In genomic region chr2:217785544-217786045, GRCh38 we compare ENCODE assay signal across 8 cellular contexts.
DNase-seq lines count a peak whose midpoint lies in the region; ATAC-seq and TF ChIP-seq lines count a peak whose summit lies in the region.

No MANE protein-coding gene starts in this region.

- no peaks in the 10 kb centered on the region for H3K27me3 ChIP-seq in liver (ENCODE audit: control insufficient read depth in 4 of 4, insufficient read depth in 4 of 4, low read length in 3 of 4)

- DNase-seq in GM03348 (ENCODE audit: low spot score) (peak; percentile 91), NCI-H2196 treated with DMSO at 0.1 percent for 48 hours (lab: John Stamatoyannopoulos, UW; ENCODE audit: unreplicated experiment) (peak; percentile 32), choroid plexus epithelial cell (ENCODE audit: low read depth) (peak; percentile 76)
- DNase-seq in activated CD4-positive, alpha-beta T cell treated with anti-CD3 and anti-CD28 coated beads for 24 hours (ENCODE audit: low read depth in 2 of 2): peak; percentile 62 to 67
- DNase-seq in stimulated activated CD4-positive, alpha-beta T cell treated with anti-CD3 and anti-CD28 coated beads, Interleukin-4, amount 100 ng/mL, for 48 hours (ENCODE audit: low read depth in 2 of 2): peak; percentile 72 to 79

- no peak overlapping the region for H3K27ac ChIP-seq in liver (ENCODE audit: low read depth in 1 of 2, low read length in 2 of 2)

- no peaks in the 10 kb centered on the region for H3K36me3 ChIP-seq in liver (ENCODE audit: control insufficient read depth in 4 of 4, insufficient read depth in 3 of 4, low read depth in 1 of 4, low read length in 3 of 4)

- ATAC-seq in HG02759 (IDR thresholded peaks at IDR 0.05; ENCODE audit: unreplicated experiment): peak; percentile 71
- ATAC-seq in HG03039 (IDR thresholded peaks at IDR 0.05; ENCODE audit: unreplicated experiment): no peak

- no peak overlapping the region for H3K4me3 ChIP-seq in choroid plexus epithelial cell (ENCODE audit: low read depth, low read length)
- no peak overlapping the region for H3K4me3 ChIP-seq in liver (ENCODE audit: low read depth in 1 of 3, low read length in 3 of 3)

- no peaks in the 10 kb centered on the region for H3K9me3 ChIP-seq in liver (ENCODE audit: control insufficient read depth in 4 of 4, low read length in 3 of 4)

- TF ChIP-seq CTCF in choroid plexus epithelial cell (conservative IDR thresholded peaks at IDR 0.05; ENCODE audit: low read depth, low read length) (peak; percentile 97), liver (IDR thresholded peaks at IDR 0.05; ENCODE audit: low read depth, low read length, missing input control) (peak; percentile 98)

- peak; percentile 94 to 98 for TF ChIP-seq RAD21 in liver (IDR thresholded peaks at IDR 0.05)

- H3K9ac ChIP-seq in liver (ENCODE audit: low read depth in 1 of 2, low read length in 2 of 2): no peak overlapping the region

- 21% methylated on average over 10 of the region's 10 CpGs for WGBS in liver

- H3K4me1 ChIP-seq in liver (ENCODE audit: control insufficient read depth in 4 of 4, insufficient read depth in 4 of 4, low read length in 3 of 4): no peaks in the 10 kb centered on the region

TF ChIP-seq in liver, 16 proteins besides CTCF, POLR2A, EP300 and RAD21:
- TF ChIP-seq SP1 (IDR thresholded peaks at IDR 0.05) (no peak), TAF1 (conservative IDR thresholded peaks at IDR 0.05) (no peak), REST (IDR thresholded peaks at IDR 0.05) (no peak), HNF4G (IDR thresholded peaks at IDR 0.05) (no peak), NR2F2 (IDR thresholded peaks at IDR 0.05) (no peak), GABPA (IDR thresholded peaks at IDR 0.05 in 1 of 2, conservative IDR thresholded peaks at IDR 0.05 in 1 of 2) (no peak), FOXA1 (IDR thresholded peaks at IDR 0.05) (no peak), JUND (IDR thresholded peaks at IDR 0.05) (no peak), FOXA2 (IDR thresholded peaks at IDR 0.05) (no peak), HNF4A (conservative IDR thresholded peaks at IDR 0.05) (no peak), EGR1 (IDR thresholded peaks at IDR 0.05; ENCODE audit: low read depth in 2 of 2) (no peak), RXRA (IDR thresholded peaks at IDR 0.05) (no peak), ATF3 (IDR thresholded peaks at IDR 0.05) (no peak), ZBTB33 (IDR thresholded peaks at IDR 0.05) (no peak), MAX (IDR thresholded peaks at IDR 0.05) (no peak), YY1 (IDR thresholded peaks at IDR 0.05) (no peak)

Comparison
In these comparisons a context has a peak if more than half of its experiments do, and no peak if none do; other contexts are left out.
1. DNase-seq: peak in every context shown above with its lines; median percentile 91 in GM03348; 76 in choroid plexus epithelial cell; 76 in stimulated activated CD4-positive, alpha-beta T cell treated with anti-CD3 and anti-CD28 coated beads, Interleukin-4, amount 100 ng/mL, for 48 hours; 64 in activated CD4-positive, alpha-beta T cell treated with anti-CD3 and anti-CD28 coated beads for 24 hours; 32 in NCI-H2196 treated with DMSO at 0.1 percent for 48 hours.